Comparison of ENCODE assay signal across 9 cellular contexts in the genomic region with DNA sequence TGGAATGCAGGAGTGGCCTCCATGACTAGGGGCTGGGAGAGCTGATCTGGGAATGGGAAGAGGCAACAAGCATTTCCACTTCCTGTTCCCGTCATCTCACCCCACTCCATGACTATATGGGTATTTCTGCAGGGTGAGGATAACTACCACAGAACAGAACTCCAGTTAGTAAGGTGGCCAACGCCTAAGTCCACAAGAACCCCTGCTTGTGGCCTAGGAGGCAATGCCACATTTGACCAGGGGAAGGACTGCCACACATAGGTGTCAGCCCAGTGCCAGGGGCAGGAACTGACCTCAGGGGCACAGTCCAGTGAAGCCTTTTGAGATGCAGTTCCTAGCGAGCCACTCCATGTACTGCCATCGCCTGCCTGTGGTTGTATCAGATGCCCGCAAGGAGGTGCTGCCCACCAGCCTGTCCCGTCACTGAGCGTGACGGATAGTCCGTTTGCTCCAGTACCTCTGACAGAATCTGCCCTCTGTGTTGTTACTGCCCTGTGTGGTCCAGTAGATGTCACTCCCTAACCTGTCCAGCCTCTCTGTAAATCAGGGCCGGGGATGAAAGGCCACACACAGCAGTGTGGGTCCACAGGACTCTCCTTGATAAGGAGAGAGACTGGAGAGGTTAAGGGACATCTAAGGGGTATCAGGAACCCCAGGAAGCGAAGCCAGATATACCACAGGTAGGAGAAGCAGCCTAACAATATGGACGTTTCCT. TPM values are rescaled to one million over a fixed set of nuclear protein-coding genes. Genes with fewer than 3 reads are reported as not detected.
DNase-seq lines count a peak whose midpoint lies in the region; ATAC-seq, FAIRE-seq and TF ChIP-seq lines count a peak whose summit lies in the region.
"Had no signal": no experiment of that assay in that cellular context is flagged by ENCODE, and none has a peak within 500 bp of the region (broad histone marks: within the 10 kb centered on the region; RNA-seq: fewer than 3 reads in every experiment).

No MANE protein-coding gene starts in this region.

- H3K27me3 Mint-ChIP-seq in WTC11 (ENCODE audit: low read depth) = peaks cover 6% of the 10 kb centered on the region

- H3K4me3 Mint-ChIP-seq in WTC11 = peak overlapping the region; percentile 14; the same call in 1 of the 2 replicates

- POLR2A ChIA-PET in WTC11 (lab: Charles Lee) = no interaction called here
- POLR2A ChIA-PET in endothelial cell of umbilical vein (lab: Charles Lee) = no interaction called here

- H3K9me3 ChIP-seq in endothelial cell of umbilical vein (replicated peaks; ENCODE audit: control insufficient read depth, insufficient read depth, low read length) = no peaks in the 10 kb centered on the region
- H3K9me3 ChIP-seq in upper lobe of right lung = no peaks in the 10 kb centered on the region

- no peak overlapping the region for H3K9ac ChIP-seq in endothelial cell of umbilical vein (replicated peaks; ENCODE audit: extremely low read depth, insufficient read depth, low read length)

- H3K4me2 ChIP-seq in endothelial cell of umbilical vein (ENCODE audit: insufficient read depth, low read length) = no peak overlapping the region

- FAIRE-seq in GM12891 (lab: Jason Lieb, UNC) = peak; percentile 89
- FAIRE-seq in endothelial cell of umbilical vein (lab: Jason Lieb, UNC) = peak; percentile 90

- peak; percentile 51 for TF ChIP-seq CTCF in WTC11 (IDR thresholded peaks at IDR 0.05)
- peak; percentile 86 to 94 for TF ChIP-seq CTCF in endothelial cell of umbilical vein (IDR thresholded peaks at IDR 0.05; ENCODE audit: extremely low read depth in 1 of 2, insufficient read depth in 1 of 2, low read depth in 1 of 2, low read length in 2 of 2)
- TF ChIP-seq CTCF in upper lobe of right lung (IDR thresholded peaks at IDR 0.05) = peak; percentile 75

- dilution Hi-C loops in endothelial cell of umbilical vein (cut with MboI; ENCODE audit: extremely low pct_ligation_motif_present, low sequenced_read_pairs) = no loop called here

- peaks cover 18% of the 10 kb centered on the region for H3K4me1 Mint-ChIP-seq in WTC11

- H3K9me3 Mint-ChIP-seq in WTC11 = no peaks in the 10 kb centered on the region

- H3K36me3 Mint-ChIP-seq in WTC11 = no peaks in the 10 kb centered on the region

- H3K4me3 ChIP-seq in endothelial cell of umbilical vein (replicated peaks in 1 of 3; ENCODE audit: insufficient read depth in 1 of 3, low read depth in 1 of 3, low read length in 3 of 3) (no peak overlapping the region), upper lobe of right lung (no peak overlapping the region)

- ATAC-seq in WTC11 = peak; percentile 86
- peak; percentile 90 for ATAC-seq in upper lobe of right lung
- no peak for ATAC-seq in GM19328 (IDR thresholded peaks at IDR 0.05; ENCODE audit: unreplicated experiment)

- no TSS peak for BruUV-seq in endothelial cell of umbilical vein (replicated peaks; lab: Mats Ljungman, UMichigan)

- CTCF ChIA-PET in WTC11 (lab: Charles Lee) = interaction anchor here (0.6 to 4.1 kb wide), 15 partner anchors 10 to 272 kb away, joined by 3 to 68 read pairs (median 5); a partner anchor contains a TSS
- CTCF ChIA-PET in endothelial cell of umbilical vein (lab: Charles Lee) = interaction anchor here (0.9 to 3.2 kb wide), 15 partner anchors 10 to 352 kb away, joined by 3 to 65 read pairs (median 5); a partner anchor contains a TSS

- peak; percentile 55 for DNase-seq in 8988T
- no peak for DNase-seq in GM12891 (ENCODE audit: insufficient read length, low spot score)
- DNase-seq in NCI-H1694 treated with DMSO at 0.1 percent for 48 hours (lab: John Stamatoyannopoulos, UW) = peak; percentile 47
- peak; percentile 83 for DNase-seq in WTC11 (ENCODE audit: low spot score)
- DNase-seq in endothelial cell of umbilical vein (ENCODE audit: low read depth, low spot score) = peak; percentile 74
- DNase-seq in myocyte (ENCODE audit: low read depth) = peak; percentile 78
- DNase-seq in upper lobe of right lung = peak; percentile 84

- no peaks in the 10 kb centered on the region for H3K36me3 ChIP-seq in endothelial cell of umbilical vein (ENCODE audit: control insufficient read depth in 2 of 2, extremely low read depth in 1 of 2, insufficient read depth in 2 of 2, low read length in 2 of 2)
- H3K36me3 ChIP-seq in upper lobe of right lung = no peaks in the 10 kb centered on the region

- intact Hi-C loops in endothelial cell of umbilical vein (cut with micrococcal nuclease) = loop anchor here (1.0 to 2.0 kb wide), 5 partner anchors 16 to 302 kb away; no protein-coding TSS in a partner anchor
- intact Hi-C loops in upper lobe of right lung (cut with DNase I) = no loop called here

- H4K20me1 ChIP-seq in endothelial cell of umbilical vein (replicated peaks; ENCODE audit: control insufficient read depth, extremely low read depth, insufficient read depth, low read length) = no peaks in the 10 kb centered on the region

- H3K27ac Mint-ChIP-seq in WTC11 = no peak overlapping the region

- H3K9me1 ChIP-seq in endothelial cell of umbilical vein (replicated peaks; ENCODE audit: control insufficient read depth, extremely low read depth, insufficient read depth, low read length) = no peaks in the 10 kb centered on the region

- H3K27me3 ChIP-seq in endothelial cell of umbilical vein (ENCODE audit: control insufficient read depth in 2 of 2, insufficient read depth in 2 of 2, low read length in 2 of 2) (no peaks in the 10 kb centered on the region), upper lobe of right lung (no peaks in the 10 kb centered on the region)

- H2AFZ ChIP-seq in endothelial cell of umbilical vein (ENCODE audit: low read depth, low read length) = peak overlapping the region; percentile 49

- peaks cover 8% of the 10 kb centered on the region for H3K4me1 ChIP-seq in endothelial cell of umbilical vein (ENCODE audit: control insufficient read depth, extremely low read depth, insufficient read depth, low read length)
- H3K4me1 ChIP-seq in upper lobe of right lung = peaks cover 15% of the 10 kb centered on the region

- TF ChIP-seq POLR2A in GM12891 (IDR thresholded peaks at IDR 0.05; ENCODE audit: low read depth, low read length) (no peak), endothelial cell of umbilical vein (IDR thresholded peaks at IDR 0.05; ENCODE audit: low read depth, low read length) (no peak)

- peaks cover 8% of the 10 kb centered on the region for H3K79me2 ChIP-seq in endothelial cell of umbilical vein (ENCODE audit: control insufficient read depth, insufficient read depth, low read length)

- H3K27ac ChIP-seq in endothelial cell of umbilical vein (ENCODE audit: insufficient read depth, low read depth, low read length) (no peak overlapping the region), upper lobe of right lung (no peak overlapping the region)
- H3K27ac ChIP-seq: epithelial cell of prostate had no signal

RNA-seq across cellular contexts. Expression of a gene that starts 3.5 kb away (rescaled TPM):
- polyA plus RNA-seq in GM12891 (2012; ENCODE audit: low read depth, missing spikeins) = 8.9 TPM
- 22.3 to 28.8 TPM (median 26.7 TPM) in 3 replicates for total RNA-seq in WTC11 (2021)
- 13.6 and 20.4 TPM in 2 replicates for total RNA-seq in endothelial cell of umbilical vein
- polyA plus RNA-seq in endothelial cell of umbilical vein = 5.3 and 7.5 TPM in 2 replicates
- polyA plus RNA-seq in endothelial cell of umbilical vein (2011; cell fraction: cytosol; rRNA removed) = 6.5 and 7.5 TPM in 2 replicates
- 4.2 and 5.6 TPM in 2 replicates for polyA plus RNA-seq in endothelial cell of umbilical vein (2011; cell fraction: nucleus; rRNA removed)
- 10.0 and 12.4 TPM in 2 replicates for polyA plus RNA-seq in endothelial cell of umbilical vein (2012)
- polyA minus RNA-seq in endothelial cell of umbilical vein = 5.0 and 5.6 TPM in 2 replicates
- polyA minus RNA-seq in endothelial cell of umbilical vein (2011; cell fraction: cytosol; rRNA and poly(A)+ RNA removed) = 14.2 TPM
- 4.3 and 4.9 TPM in 2 replicates for polyA minus RNA-seq in endothelial cell of umbilical vein (2011; cell fraction: nucleus; rRNA and poly(A)+ RNA removed)
- 24.8 and 30.2 TPM in 2 replicates for total RNA-seq in myocyte
- polyA plus RNA-seq in myocyte (2012) = 9.9 TPM
- 13.7 TPM for total RNA-seq in upper lobe of right lung

RNA-seq across cellular contexts. Expression of a gene that starts 12.2 kb away (rescaled TPM):
- polyA plus RNA-seq in GM12891 (2012; ENCODE audit: low read depth, missing spikeins) = not detected
- not detected in 3 replicates for total RNA-seq in WTC11 (2021)
- total RNA-seq in endothelial cell of umbilical vein = not detected in 2 replicates
- not detected in 2 replicates for polyA plus RNA-seq in endothelial cell of umbilical vein
- not detected in 2 replicates for polyA plus RNA-seq in endothelial cell of umbilical vein (2011; cell fraction: cytosol; rRNA removed)
- polyA plus RNA-seq in endothelial cell of umbilical vein (2011; cell fraction: nucleus; rRNA removed) = not detected in 2 replicates
- not detected in 2 replicates for polyA plus RNA-seq in endothelial cell of umbilical vein (2012)
- not detected in 2 replicates for polyA minus RNA-seq in endothelial cell of umbilical vein
- polyA minus RNA-seq in endothelial cell of umbilical vein (2011; cell fraction: cytosol; rRNA and poly(A)+ RNA removed) = not detected
- not detected in 2 replicates for polyA minus RNA-seq in endothelial cell of umbilical vein (2011; cell fraction: nucleus; rRNA and poly(A)+ RNA removed)
- 0.26 TPM in 1 of 2 replicates, not detected in the other for total RNA-seq in myocyte
- not detected for polyA plus RNA-seq in myocyte (2012)
- 3.8 TPM for total RNA-seq in upper lobe of right lung

RNA-seq across cellular contexts. Expression of a gene that starts 34.8 kb away (rescaled TPM):
- 0.18 TPM for polyA plus RNA-seq in GM12891 (2012; ENCODE audit: low read depth, missing spikeins)
- total RNA-seq in WTC11 (2021) (5.6 to 6.8 TPM (median 6.5 TPM) in 3 replicates), endothelial cell of umbilical vein (not detected in 2 replicates), myocyte (0.94 TPM in 1 of 2 replicates, not detected in the other), upper lobe of right lung (20.2 TPM)
- not detected in 2 replicates for polyA plus RNA-seq in endothelial cell of umbilical vein
- not detected in 2 replicates for polyA plus RNA-seq in endothelial cell of umbilical vein (2011; cell fraction: cytosol; rRNA removed)
- polyA plus RNA-seq in endothelial cell of umbilical vein (2011; cell fraction: nucleus; rRNA removed) = not detected in 2 replicates
- not detected in 2 replicates for polyA plus RNA-seq in endothelial cell of umbilical vein (2012)
- not detected in 2 replicates for polyA minus RNA-seq in endothelial cell of umbilical vein
- polyA minus RNA-seq in endothelial cell of umbilical vein (2011; cell fraction: cytosol; rRNA and poly(A)+ RNA removed) = not detected
- polyA minus RNA-seq in endothelial cell of umbilical vein (2011; cell fraction: nucleus; rRNA and poly(A)+ RNA removed) = not detected in 2 replicates
- polyA plus RNA-seq in myocyte (2012) = 0.05 TPM

RNA-seq across cellular contexts. Expression of a gene that starts 43.3 kb away (rescaled TPM):
- polyA plus RNA-seq in GM12891 (2012; ENCODE audit: low read depth, missing spikeins) = 43.5 TPM
- total RNA-seq in WTC11 (2021) = 69.9 to 84.0 TPM (median 79.9 TPM) in 3 replicates
- total RNA-seq in endothelial cell of umbilical vein = 75.3 and 82.5 TPM in 2 replicates
- polyA plus RNA-seq in endothelial cell of umbilical vein = 54.9 and 70.2 TPM in 2 replicates
- 57.2 and 61.4 TPM in 2 replicates for polyA plus RNA-seq in endothelial cell of umbilical vein (2011; cell fraction: cytosol; rRNA removed)
- 42.6 and 43.4 TPM in 2 replicates for polyA plus RNA-seq in endothelial cell of umbilical vein (2011; cell fraction: nucleus; rRNA removed)
- 63.1 and 73.1 TPM in 2 replicates for polyA plus RNA-seq in endothelial cell of umbilical vein (2012)
- polyA minus RNA-seq in endothelial cell of umbilical vein = 49.2 and 51.4 TPM in 2 replicates
- 42.6 TPM for polyA minus RNA-seq in endothelial cell of umbilical vein (2011; cell fraction: cytosol; rRNA and poly(A)+ RNA removed)
- polyA minus RNA-seq in endothelial cell of umbilical vein (2011; cell fraction: nucleus; rRNA and poly(A)+ RNA removed) = 41.6 and 45.6 TPM in 2 replicates
- 127 and 141 TPM in 2 replicates for total RNA-seq in myocyte
- polyA plus RNA-seq in myocyte (2012) = 90.8 TPM
- 107 TPM for total RNA-seq in upper lobe of right lung

RNA-seq across cellular contexts. Expression of a gene that starts 43.6 kb away (rescaled TPM):
- polyA plus RNA-seq in GM12891 (2012; ENCODE audit: low read depth, missing spikeins) = 0.22 TPM
- total RNA-seq in WTC11 (2021) = 0.05 TPM in 1 of 3 replicates, not detected in the others
- total RNA-seq in endothelial cell of umbilical vein = not detected in 2 replicates
- not detected in 2 replicates for polyA plus RNA-seq in endothelial cell of umbilical vein
- not detected in 2 replicates for polyA plus RNA-seq in endothelial cell of umbilical vein (2011; cell fraction: cytosol; rRNA removed)
- polyA plus RNA-seq in endothelial cell of umbilical vein (2011; cell fraction: nucleus; rRNA removed) = not detected in 2 replicates
- polyA plus RNA-seq in endothelial cell of umbilical vein (2012) = not detected in 2 replicates
- not detected in 2 replicates for polyA minus RNA-seq in endothelial cell of umbilical vein
- not detected for polyA minus RNA-seq in endothelial cell of umbilical vein (2011; cell fraction: cytosol; rRNA and poly(A)+ RNA removed)
- not detected in 2 replicates for polyA minus RNA-seq in endothelial cell of umbilical vein (2011; cell fraction: nucleus; rRNA and poly(A)+ RNA removed)
- total RNA-seq in myocyte = 0.13 TPM in 1 of 2 replicates, not detected in the other
- 0.03 TPM for polyA plus RNA-seq in myocyte (2012)
- not detected for total RNA-seq in upper lobe of right lung
